ENCODE assay signal across 24 cellular contexts in genomic region chr16:79418588-79418987, GRCh38.
A peak's percentile ranks its signal among the peaks of the same experiment; 100 is the strongest.
DNase-seq lines count a peak whose midpoint lies in the region; ATAC-seq and TF ChIP-seq lines count a peak whose summit lies in the region.
"Had no signal": no experiment of that assay in that cellular context is flagged by ENCODE, and none has a peak within 500 bp of the region (broad histone marks: within the 10 kb centered on the region; RNA-seq: fewer than 3 reads in every experiment).

No MANE protein-coding gene starts in this region.

- peaks cover 0 to 12% of the 10 kb centered on the region in 2 experiments; a peak in 2 of 4 replicates for H3K4me1 ChIP-seq in SK-N-SH (ENCODE audit: control insufficient read depth in 1 of 2, insufficient read depth in 2 of 2, low read depth in 1 of 2, low read length in 1 of 2)
- H3K4me1 ChIP-seq: Peyer's patch had no signal

- WGBS in SK-N-SH (ENCODE audit: low lambda C conversion rate): 24% methylated on average over 6 of the region's 6 CpGs

- no peaks in the 10 kb centered on the region for H3K9me3 ChIP-seq in SK-N-SH
- H3K9me3 ChIP-seq: MG63, Peyer's patch had no signal

- H3K27ac ChIP-seq in SK-N-SH (ENCODE audit: low read depth in 2 of 2, low read length in 1 of 2): no peak overlapping the region
- H3K27ac ChIP-seq in VCaP: 0 out of 2 replicates have a peak overlapping the region, but pooled peaks have one; percentile 11
- H3K27ac ChIP-seq: C4-2B, Peyer's patch had no signal

- H3K4me1 Mint-ChIP-seq in activated T-helper 1 cell treated with anti-CD3 and anti-CD28 coated beads, Interleukin-12 subunit alpha, Interleukin-12 subunit beta, Interleukin-2, Interleukin-4 antibody, amounts not matched to agents 30 ng/mL and 10 ng/mL and 1 ng/mL, durations not matched to agents 14 hours and 24 hours and 36 hours (ENCODE audit: low read depth): peaks cover 13% of the 10 kb centered on the region

- H3K27me3 ChIP-seq in SK-N-SH (ENCODE audit: insufficient read depth): no peaks in the 10 kb centered on the region
- H3K27me3 ChIP-seq: MG63, Peyer's patch had no signal

- H3F3A ChIP-seq in SK-N-SH (replicated peaks; ENCODE audit: insufficient read depth): no peaks in the 10 kb centered on the region

- H2AFZ ChIP-seq in SK-N-SH (ENCODE audit: low read depth): no peak overlapping the region

- H3K4me3 ChIP-seq in SK-N-SH (ENCODE audit: low read depth in 2 of 2, low read length in 1 of 2): no peak overlapping the region
- H3K4me3 ChIP-seq: MG63, Peyer's patch had no signal

- H3K27ac Mint-ChIP-seq in activated T-helper 1 cell treated with anti-CD3 and anti-CD28 coated beads, Interleukin-12 subunit alpha, Interleukin-12 subunit beta, Interleukin-2, Interleukin-4 antibody, amounts not matched to agents 30 ng/mL and 10 ng/mL and 1 ng/mL, durations not matched to agents 14 hours and 24 hours and 36 hours: no peak overlapping the region

- no peaks in the 10 kb centered on the region for H3K36me3 ChIP-seq in SK-N-SH (replicated peaks in 1 of 2; ENCODE audit: control insufficient read depth in 1 of 2, insufficient read depth in 2 of 2, low read length in 1 of 2)
- H3K36me3 ChIP-seq: MG63, Peyer's patch had no signal

- intact Hi-C loops in activated T-helper 1 cell treated with anti-CD3 and anti-CD28 coated beads, Interleukin-12 subunit alpha, Interleukin-12 subunit beta, Interleukin-2, Interleukin-4 antibody, amounts not matched to agents 30 ng/mL and 10 ng/mL and 1 ng/mL, durations not matched to agents 14 hours and 24 hours and 36 hours (cut with micrococcal nuclease): no loop called here

- ATAC-seq in SK-N-SH treated with all-trans-retinoic acid at 6 μM for 48 hours (no peak), left lobe of liver (no peak)
- ATAC-seq: HCT116 had no signal

- H3K9me2 ChIP-seq in SK-N-SH: no peaks in the 10 kb centered on the region

- no peak overlapping the region for H3K4me3 Mint-ChIP-seq in activated T-helper 1 cell treated with anti-CD3 and anti-CD28 coated beads, Interleukin-12 subunit alpha, Interleukin-12 subunit beta, Interleukin-2, Interleukin-4 antibody, amounts not matched to agents 30 ng/mL and 10 ng/mL and 1 ng/mL, durations not matched to agents 14 hours and 24 hours and 36 hours

- POLR2A ChIA-PET in SK-N-SH (lab: Yijun Ruan, JAX): no interaction called here

- no peak overlapping the region for H3K4me2 ChIP-seq in SK-N-SH

- no peaks in the 10 kb centered on the region for H3K36me3 Mint-ChIP-seq in activated T-helper 1 cell treated with anti-CD3 and anti-CD28 coated beads, Interleukin-12 subunit alpha, Interleukin-12 subunit beta, Interleukin-2, Interleukin-4 antibody, amounts not matched to agents 30 ng/mL and 10 ng/mL and 1 ng/mL, durations not matched to agents 14 hours and 24 hours and 36 hours (ENCODE audit: low read depth)

- no peaks in the 10 kb centered on the region for H3K79me2 ChIP-seq in SK-N-SH (ENCODE audit: insufficient read depth)

- no peak; the same call in 1 of the 2 replicates for TF ChIP-seq RAD21 in SK-N-SH (IDR thresholded peaks at IDR 0.05; ENCODE audit: low read length)

- TF ChIP-seq CTCF in SK-N-SH (IDR thresholded peaks at IDR 0.05) (no peak), VCaP (conservative IDR thresholded peaks at IDR 0.05) (no peak)

- H3K9ac ChIP-seq in SK-N-SH: no peak overlapping the region

- H4K20me1 ChIP-seq in SK-N-SH (ENCODE audit: insufficient read depth): no peaks in the 10 kb centered on the region

- CTCF ChIA-PET in SK-N-SH (lab: Yijun Ruan, JAX): interaction anchor here (1.0 kb wide), 1 partner anchor 12 kb away, joined by 3 read pairs; no protein-coding TSS in a partner anchor

- peak; percentile 36 for DNase-seq in SK-N-SH
- DNase-seq in left kidney (ENCODE audit: low read depth, low spot score): peak; percentile 70
- DNase-seq in left lobe of liver (ENCODE audit: low spot score): no peak
- no peak for DNase-seq in HuH-7.5 (ENCODE audit: low spot score)
- no peak for DNase-seq in activated T-helper 1 cell treated with anti-CD3 and anti-CD28 coated beads, Interleukin-12 subunit alpha, Interleukin-12 subunit beta, Interleukin-2, Interleukin-4 antibody, amounts not matched to agents 30 ng/mL and 10 ng/mL and 1 ng/mL, durations not matched to agents 14 hours and 24 hours and 36 hours (ENCODE audit: low spot score)
- DNase-seq in HPDE6-E6E7 (ENCODE audit: extremely low spot score): no peak
- DNase-seq: 8988T, AML-193, EL, GF-D8, GOT3, MG63, NCI-H1048, NCI-H1436, NCI-H187 treated with DMSO at 0.1 percent for 48 hours, NCI-H2107, NCI-H2227 treated with DMSO at 0.1 percent for 48 hours, NCI-H510A treated with DMSO at 0.1 percent for 48 hours, NCI-H82, Peyer's patch had no signal

- H3K27me3 Mint-ChIP-seq in activated T-helper 1 cell treated with anti-CD3 and anti-CD28 coated beads, Interleukin-12 subunit alpha, Interleukin-12 subunit beta, Interleukin-2, Interleukin-4 antibody, amounts not matched to agents 30 ng/mL and 10 ng/mL and 1 ng/mL, durations not matched to agents 14 hours and 24 hours and 36 hours (ENCODE audit: insufficient read depth): peaks cover 10% of the 10 kb centered on the region

- H3K9me3 Mint-ChIP-seq in activated T-helper 1 cell treated with anti-CD3 and anti-CD28 coated beads, Interleukin-12 subunit alpha, Interleukin-12 subunit beta, Interleukin-2, Interleukin-4 antibody, amounts not matched to agents 30 ng/mL and 10 ng/mL and 1 ng/mL, durations not matched to agents 14 hours and 24 hours and 36 hours: no peaks in the 10 kb centered on the region

- TF ChIP-seq EP300 in SK-N-SH (IDR thresholded peaks at IDR 0.05; ENCODE audit: borderline replicate concordance in 1 of 2, low read depth in 1 of 2, low read length in 1 of 2): no peak

TF ChIP-seq in SK-N-SH, 30 proteins besides CTCF, POLR2A, EP300 and RAD21:
- TF ChIP-seq NFIC (IDR thresholded peaks at IDR 0.05; ENCODE audit: borderline replicate concordance) (no peak), RCOR1 (IDR thresholded peaks at IDR 0.05; ENCODE audit: low read length) (peak; percentile 35; the same call in 1 of the 2 replicates), MAX (IDR thresholded peaks at IDR 0.05; ENCODE audit: low read depth) (no peak), JUND (IDR thresholded peaks at IDR 0.05) (no peak), GATA2 (CRISPR knock-in tag; IDR thresholded peaks at IDR 0.05) (0 out of 2 replicates have a peak, but pooled peaks have one; percentile 17)

TF ChIP-seq in SK-N-SH treated with all-trans-retinoic acid at 6 μM for 48 hours, 23 proteins besides CTCF, POLR2A, EP300 and RAD21:
- no peak for TF ChIP-seq ZNF70 (CRISPR knock-in tag; IDR thresholded peaks at IDR 0.05)
- TF ChIP-seq RARB (CRISPR knock-in tag; IDR thresholded peaks at IDR 0.05): no peak
- TF ChIP-seq CSDC2 (CRISPR knock-in tag; IDR thresholded peaks at IDR 0.05): no peak

Comparison
In these comparisons a context has a peak if more than half of its experiments do, and no peak if none do; other contexts are left out.
1. DNase-seq: peak in SK-N-SH (single experiment) and left kidney (single experiment); none in left lobe of liver (single experiment), HuH-7.5 (single experiment), activated T-helper 1 cell treated with anti-CD3 and anti-CD28 coated beads, Interleukin-12 subunit alpha, Interleukin-12 subunit beta, Interleukin-2, Interleukin-4 antibody, amounts not matched to agents 30 ng/mL and 10 ng/mL and 1 ng/mL, durations not matched to agents 14 hours and 24 hours and 36 hours (single experiment) and HPDE6-E6E7 (single experiment).